18 cellular contexts compared by ENCODE assay signal in genomic region chr2:19864369-19864768, GRCh38. TPM values are rescaled to one million over a fixed set of nuclear protein-coding genes. Genes with fewer than 3 reads are reported as not detected.
DNase-seq lines count a peak whose midpoint lies in the region; ATAC-seq, FAIRE-seq and TF ChIP-seq lines count a peak whose summit lies in the region.
"Had no signal": no experiment of that assay in that cellular context is flagged by ENCODE, and none has a peak within 500 bp of the region (broad histone marks: within the 10 kb centered on the region; RNA-seq: fewer than 3 reads in every experiment).

No MANE protein-coding gene starts in this region.

- no peaks in the 10 kb centered on the region for H3K79me2 ChIP-seq in HepG2 (ENCODE audit: insufficient read depth, low read length)
- H3K79me2 ChIP-seq in GM12878 (ENCODE audit: control insufficient read depth, insufficient read depth, low read length) = no peaks in the 10 kb centered on the region

- H3K27ac ChIP-seq in HepG2 (ENCODE audit: extremely low read length, insufficient read depth, low read length) = no peak overlapping the region
- no peak overlapping the region for H3K27ac ChIP-seq in right lobe of liver
- H3K27ac ChIP-seq in GM12878 (ENCODE audit: control insufficient read depth, insufficient read depth) = no peak overlapping the region

- TF ChIP-seq RAD21 in HepG2 (CRISPR knock-in tag; IDR thresholded peaks at IDR 0.05) (no peak), GM12878 (IDR thresholded peaks at IDR 0.05; ENCODE audit: insufficient read depth, low read depth, low read length) (no peak)

- H2AFZ ChIP-seq in HepG2 (ENCODE audit: low read length) (no peak overlapping the region), GM12878 (ENCODE audit: control insufficient read depth, low read depth, low read length) (peak overlapping the region; percentile 13; the same call in 1 of the 2 replicates)

- intact Hi-C loops in HepG2 (cut with micrococcal nuclease; ENCODE audit: unreplicated experiment) (loop anchor here (10.0 kb wide), 1 partner anchor 1430 kb away; no protein-coding TSS in a partner anchor), right lobe of liver (cut with DNase I) (loop anchor here in 1 of 2 donors (10.0 kb wide), 1 partner anchor 510 kb away; the partner anchor contains the start of gene OSR1), GM12878 (cut with micrococcal nuclease; ENCODE audit: unreplicated experiment) (loop anchor here (5.0 kb wide), 4 partner anchors 177 to 1477 kb away; no protein-coding TSS in a partner anchor), lower leg skin (cut with DNase I; ENCODE audit: low total_unique reads) (loop anchor here (5.0 kb wide), 1 partner anchor 1342 kb away; no protein-coding TSS in a partner anchor)

- H3K4me1 ChIP-seq in HepG2 (ENCODE audit: insufficient read depth, low read length) (peaks cover 39% of the 10 kb centered on the region), right lobe of liver (peaks cover 0 to 6% (median 0%) of the 10 kb centered on the region in 4 donors), GM12878 (ENCODE audit: control insufficient read depth, insufficient read depth, low read length) (peaks cover 9% of the 10 kb centered on the region)
- H3K4me1 ChIP-seq: BE2C, Caco-2 had no signal

- RAD21 ChIA-PET in GM12878 (lab: Charles Lee; ENCODE audit: unreplicated experiment) = interaction anchor here (0.6 to 1.9 kb wide), 8 partner anchors 25 to 978 kb away, joined by 3 to 4 read pairs (median 3); no protein-coding TSS in a partner anchor

- 75% methylated on average over 12 of the region's 12 CpGs for WGBS in HepG2 (ENCODE audit: low lambda C conversion rate)
- 69% methylated on average over 6 of the region's 12 CpGs for WGBS in right lobe of liver (ENCODE audit: insufficient coverage, low coverage, low lambda C conversion rate, missing lambda C conversion rate)
- 60% methylated on average over 12 of the region's 12 CpGs for WGBS in GM12878 (ENCODE audit: insufficient coverage, insufficient replicate concordance, low lambda C conversion rate, missing lambda C conversion rate)
- WGBS in lower leg skin, 2 donors = 72 to 85% methylated on average over 12 of the region's 12 CpGs

- in situ Hi-C loops in HepG2 (cut with HindIII; ENCODE audit: extremely low pct_ligation_motif_present, low pct_unique_long_range_greater_than_20kb) = loop anchor here (5.0 to 10.0 kb wide), 3 partner anchors 507 to 1342 kb away; partner anchors contain the start of gene OSR1
- in situ Hi-C loops in GM12878 (cut with MboI) = loop anchor here (5.0 to 10.0 kb wide), 3 partner anchors 512 to 1342 kb away; no protein-coding TSS in a partner anchor
- in situ Hi-C loops in ACHN (cut with HindIII; ENCODE audit: low pct_ligation_motif_present, low pct_unique_long_range_greater_than_20kb, low sequenced_read_pairs) = loop anchor here (25.0 kb wide), 1 partner anchor 502 kb away; the partner anchor contains the start of gene OSR1

- TF ChIP-seq EP300 in HepG2 (IDR thresholded peaks at IDR 0.05; ENCODE audit: low read depth in 2 of 2, low read length in 2 of 2) (no peak), HepG2 (CRISPR knock-in tag; IDR thresholded peaks at IDR 0.05; ENCODE audit: borderline replicate concordance) (no peak), GM12878 (IDR thresholded peaks at IDR 0.05; ENCODE audit: borderline replicate concordance in 1 of 2, control insufficient read depth in 1 of 2, low read depth in 2 of 2, low read length in 2 of 2) (no peak)

- SMC1A ChIA-PET in GM12878 (lab: Charles Lee; ENCODE audit: uncharacterized antibody, unreplicated experiment) = interaction anchor here (0.8 to 1.2 kb wide), 2 partner anchors 10 to 11 kb away, joined by 3 to 4 read pairs; no protein-coding TSS in a partner anchor

- H3K27me3 ChIP-seq in HepG2 (ENCODE audit: control insufficient read depth in 1 of 2, insufficient read depth in 2 of 2, low read length in 2 of 2) (peaks cover 2 to 14% of the 10 kb centered on the region in 2 experiments; a peak in 2 of 5 replicates), right lobe of liver (no peaks in the 10 kb centered on the region), GM12878 (replicated peaks in 1 of 2; ENCODE audit: control insufficient read depth in 2 of 2, insufficient read depth in 2 of 2, low read length in 1 of 2) (no peaks in the 10 kb centered on the region)

- BruUV-seq in HepG2 (replicated peaks; lab: Mats Ljungman, UMichigan) (no TSS peak), GM12878 (replicated peaks; lab: Mats Ljungman, UMichigan) (no TSS peak)

- H3K9ac ChIP-seq in HepG2 (ENCODE audit: insufficient read depth, low read depth, low read length) = no peak overlapping the region
- H3K9ac ChIP-seq in GM12878 (ENCODE audit: control insufficient read depth, insufficient read depth, low read length) = no peak overlapping the region

- CTCF ChIA-PET in HepG2 (lab: Yijun Ruan, JAX; ENCODE audit: low intra/inter-chr PET ratio, low total read pairs) (interaction anchor here (1.8 to 2.1 kb wide), 2 partner anchors 1344 to 1429 kb away, joined by 6 to 14 read pairs; no protein-coding TSS in a partner anchor), GM12878 (lab: Yijun Ruan, JAX) (interaction anchor here (0.9 to 4.2 kb wide), 11 partner anchors 9 to 1343 kb away, joined by 3 to 22 read pairs (median 4); no protein-coding TSS in a partner anchor)

- TF ChIP-seq POLR2A in HepG2 (IDR thresholded peaks at IDR 0.05; ENCODE audit: insufficient read depth in 1 of 2, low read depth in 2 of 2, low read length in 2 of 2) = no peak
- no peak for TF ChIP-seq POLR2A in right lobe of liver (IDR thresholded peaks at IDR 0.05)
- no peak for TF ChIP-seq POLR2A in GM12878 (IDR thresholded peaks at IDR 0.05; ENCODE audit: low read depth, low read length)
- TF ChIP-seq POLR2A in lower leg skin (IDR thresholded peaks at IDR 0.05) = no peak

- POLR2A ChIA-PET in HepG2 (lab: Yijun Ruan, JAX) (interaction anchor here (1.1 kb wide), 1 partner anchor 517 kb away, joined by 3 read pairs; no protein-coding TSS in a partner anchor), GM12878 (lab: Charles Lee) (no interaction called here)

- ATAC-seq in HepG2 (no peak), right lobe of liver (no peak), GM12878 (no peak; the same call in 2 of the 3 replicates)

- H3K4me3 ChIP-seq in HepG2 (replicated peaks in 1 of 3; ENCODE audit: insufficient read depth in 1 of 3, low read depth in 2 of 3, low read length in 3 of 3) (no peak overlapping the region), right lobe of liver (no peak overlapping the region), GM12878 (no peak overlapping the region), lower leg skin (ENCODE audit: low read depth, poor library complexity, severe bottlenecking) (no peak overlapping the region)

- H3K9me3 ChIP-seq in HepG2 (ENCODE audit: low read length) = no peaks in the 10 kb centered on the region
- no peaks in the 10 kb centered on the region for H3K9me3 ChIP-seq in right lobe of liver
- H3K9me3 ChIP-seq in GM12878 (replicated peaks; ENCODE audit: control insufficient read depth, insufficient read depth, low read length) = no peaks in the 10 kb centered on the region
- H3K9me3 ChIP-seq: BE2C, Caco-2 had no signal

- H3K36me3 ChIP-seq in HepG2 (replicated peaks in 1 of 2; ENCODE audit: control insufficient read depth in 1 of 2, insufficient read depth in 2 of 2, low read length in 2 of 2) (no peaks in the 10 kb centered on the region), right lobe of liver (no peaks in the 10 kb centered on the region), GM12878 (ENCODE audit: control insufficient read depth in 2 of 2, insufficient read depth in 2 of 2, low read length in 1 of 2) (no peaks in the 10 kb centered on the region)
- H3K36me3 ChIP-seq: BE2C had no signal

- peak; percentile 27 for DNase-seq in DMS79 treated with DMSO at 0.1 percent for 48 hours (lab: John Stamatoyannopoulos, UW)
- no peak for DNase-seq in DMS79 (lab: John Stamatoyannopoulos, UW)
- no peak for DNase-seq in HepG2 (ENCODE audit: low spot score)
- no peak for DNase-seq in right lobe of liver
- DNase-seq in GM12878 (ENCODE audit: low read depth, low spot score) = no peak
- no peak for DNase-seq in lower leg skin (ENCODE audit: low spot score in 2 of 2)
- no peak for DNase-seq in ACHN
- no peak for DNase-seq in GM19240 (ENCODE audit: insufficient read length, low spot score)
- DNase-seq: Caco-2; CD4-positive, CD25-positive, alpha-beta regulatory T cell; KBM-7; NCI-H1436; NCI-H2081; NCI-H446 treated with DMSO at 0.1 percent for 48 hours; NCI-H69; SIG-M5 had no signal

- TF ChIP-seq CTCF in HepG2 (CRISPR knock-in tag; IDR thresholded peaks at IDR 0.05) = no peak
- no peak for TF ChIP-seq CTCF in right lobe of liver (IDR thresholded peaks at IDR 0.05)
- TF ChIP-seq CTCF in GM12878 (IDR thresholded peaks at IDR 0.05 in 2 of 3, conservative IDR thresholded peaks at IDR 0.05 in 1 of 3; ENCODE audit: control insufficient read depth in 2 of 3, extremely low read depth in 1 of 3, insufficient read depth in 1 of 3, low read depth in 3 of 3, low read length in 3 of 3) = no peak
- no peak for TF ChIP-seq CTCF in lower leg skin (IDR thresholded peaks at IDR 0.05)

- H3K4me2 ChIP-seq in HepG2 (ENCODE audit: low read depth, low read length) (no peak overlapping the region; the same call in 1 of the 2 replicates), GM12878 (ENCODE audit: control insufficient read depth, insufficient read depth) (0 out of 2 replicates have a peak overlapping the region, but pooled peaks have one; percentile 30)

- H4K20me1 ChIP-seq in HepG2 (ENCODE audit: insufficient read depth, low read length) (no peaks in the 10 kb centered on the region), GM12878 (ENCODE audit: control insufficient read depth, insufficient read depth) (no peaks in the 10 kb centered on the region)

- FAIRE-seq in HepG2 (lab: Jason Lieb, UNC) = no peak
- no peak for FAIRE-seq in GM12878 (lab: Jason Lieb, UNC)
- FAIRE-seq: H54 had no signal

RNA-seq across cellular contexts. Expression of gene TTC32, which starts 37.4 kb away (rescaled TPM):
- total RNA-seq in HepG2 (2016; rRNA removed; fragmentation: Illumina TruSeq; extraction: Trizol) (18.5 and 21.6 TPM in 2 replicates), right lobe of liver (1 to 10 TPM; 2.4 to 5.5 (median 3.8) TPM), GM12878 (2014; rRNA removed) (11.1 and 13.2 TPM in 2 replicates), GM12878 (2014; rRNA removed; fragmentation: Illumina TruSeq; extraction: Trizol) (17.2 and 17.7 TPM in 2 replicates), GM12878 (2021) (14.3 and 14.6 TPM in 2 replicates), lower leg skin (10 to 100 TPM; 11.5 to 18.6 (median 14.1) TPM)
- total RNA-seq in HepG2 (2016; cell fraction: cytosol; rRNA removed; fragmentation: Illumina TruSeq; extraction: Trizol; ENCODE audit: low read depth) = 3.0 and 3.8 TPM in 2 replicates
- total RNA-seq in HepG2 (2016; cell fraction: insoluble cytoplasmic fraction; rRNA removed; fragmentation: Illumina TruSeq; extraction: Trizol) = 16.3 and 24.1 TPM in 2 replicates
- 6.2 and 7.0 TPM in 2 replicates for total RNA-seq in HepG2 (2016; cell fraction: membrane; rRNA removed; fragmentation: Illumina TruSeq; extraction: Trizol)
- 45.3 and 49.4 TPM in 2 replicates for total RNA-seq in HepG2 (2016; cell fraction: nucleus; rRNA removed; fragmentation: Illumina TruSeq; extraction: Trizol)
- polyA plus RNA-seq in HepG2 (2011; rRNA removed) (31.8 and 38.3 TPM in 2 replicates), GM12878 (2011; rRNA removed) (25.2 and 32.8 TPM in 2 replicates), GM12878 (2014; fragmentation: Illumina TruSeq; extraction: Trizol) (13.3 and 17.1 TPM in 2 replicates), GM12878 (2014; fragmentation: Nextera tagmentation; extraction: Ambion mirVana) (10 to 100 TPM; 21.6 to 25.3 TPM), GM12878 (2014; rRNA removed) (15.6 and 16.0 TPM in 2 replicates), GM12878 (2016; fragmentation: Nextera tagmentation; extraction: Ambion mirVana) (10 to 100 TPM; 28.2 to 30.0 TPM)
- polyA plus RNA-seq in HepG2 (2011; cell fraction: cytosol; rRNA removed) = 13.5 and 15.6 TPM in 2 replicates
- 66.0 and 79.3 TPM in 2 replicates for polyA plus RNA-seq in HepG2 (2011; cell fraction: nucleus; rRNA removed)
- polyA plus RNA-seq in HepG2 (2012) = 26.1 and 41.0 TPM in 2 replicates
- 2.9 TPM in 2 replicates for polyA plus RNA-seq in HepG2 (2016; cell fraction: cytosol; fragmentation: Illumina TruSeq; extraction: Trizol; ENCODE audit: low read depth)
- polyA plus RNA-seq in HepG2 (2016; cell fraction: insoluble cytoplasmic fraction; fragmentation: Illumina TruSeq; extraction: Trizol; ENCODE audit: low read depth) = 21.5 and 26.4 TPM in 2 replicates
- polyA plus RNA-seq in HepG2 (2016; cell fraction: membrane; fragmentation: Illumina TruSeq; extraction: Trizol; ENCODE audit: low read depth) = 5.4 and 6.1 TPM in 2 replicates
- polyA plus RNA-seq in HepG2 (2016; cell fraction: nucleus; fragmentation: Illumina TruSeq; extraction: Trizol; ENCODE audit: insufficient read depth, low read depth) = 65.4 and 67.3 TPM in 2 replicates
- 14.4 and 14.7 TPM in 2 replicates for polyA minus RNA-seq in HepG2 (2011; rRNA and poly(A)+ RNA removed; ENCODE audit: low replicate concordance)
- polyA minus RNA-seq in HepG2 (2011; cell fraction: cytosol; rRNA and poly(A)+ RNA removed) = 5.5 and 7.4 TPM in 2 replicates
- polyA minus RNA-seq in HepG2 (2011; cell fraction: nucleus; rRNA and poly(A)+ RNA removed) = 107 and 122 TPM in 2 replicates
- total RNA-seq in GM12878 (2013; cell fraction: nucleolus; rRNA removed) = 71.7 and 84.3 TPM in 2 replicates
- polyA plus RNA-seq in GM12878 (2011; ENCODE audit: low read depth) = 9.1 TPM
- 8.0 and 9.6 TPM in 2 replicates for polyA plus RNA-seq in GM12878 (2011; cell fraction: cytosol; rRNA removed)
- polyA plus RNA-seq in GM12878 (2011; cell fraction: nucleus; rRNA removed) = 36.6 and 42.1 TPM in 2 replicates
- 18.3 TPM in 2 replicates for polyA plus RNA-seq in GM12878 (2012)
- 6.8 and 8.6 TPM in 2 replicates for polyA minus RNA-seq in GM12878 (2011; rRNA and poly(A)+ RNA removed)
- polyA minus RNA-seq in GM12878 (2011; cell fraction: cytosol; rRNA and poly(A)+ RNA removed) = 4.3 and 6.5 TPM in 2 replicates
- polyA minus RNA-seq in GM12878 (2011; cell fraction: nucleus; rRNA and poly(A)+ RNA removed) = 39.4 and 42.2 TPM in 2 replicates
